In genomic region chr16:15934991-15935390, GRCh38 we compare ENCODE assay signal across 9 cellular contexts.
"Had no signal": no experiment of that assay in that cellular context is flagged by ENCODE, and none has a peak within 500 bp of the region (broad histone marks: within the 10 kb centered on the region; RNA-seq: fewer than 3 reads in every experiment).

No MANE protein-coding gene starts in this region.

- ATAC-seq: GM23338 had no signal

- FAIRE-seq: H1, H54, HTR-8/SVneo had no signal

- H3K9ac ChIP-seq: KMS-11 had no signal

- H3K4me2 ChIP-seq: GM23338, KMS-11 had no signal

- H2AFZ ChIP-seq: GM23338 had no signal

- H3K27ac ChIP-seq: KMS-11 had no signal

- DNase-seq: H9, HCEC 1CT, IMR-90, KBM-7 had no signal

- H3K4me3 ChIP-seq: GM23338 had no signal
